Comparison of ENCODE assay signal across 20 cellular contexts in genomic region chr7:92783260-92783911, GRCh38. TPM values are rescaled to one million over a fixed set of nuclear protein-coding genes. Genes with fewer than 3 reads are reported as not detected.
DNase-seq lines count a peak whose midpoint lies in the region; ATAC-seq and TF ChIP-seq lines count a peak whose summit lies in the region.
"Had no signal": no experiment of that assay in that cellular context is flagged by ENCODE, and none has a peak within 500 bp of the region (broad histone marks: within the 10 kb centered on the region; RNA-seq: fewer than 3 reads in every experiment).

No MANE protein-coding gene starts in this region.

- H3K9me3 ChIP-seq in SK-N-SH: peaks cover 10% of the 10 kb centered on the region; the same call in 1 of the 2 replicates
- H3K9me3 ChIP-seq in Panc1 (ENCODE audit: control insufficient read depth, insufficient read depth, low read depth, low read length): peaks cover 6% of the 10 kb centered on the region
- H3K9me3 ChIP-seq in prostate gland: no peaks in the 10 kb centered on the region
- no peaks in the 10 kb centered on the region for H3K9me3 ChIP-seq in Peyer's patch

- H3K9ac ChIP-seq in SK-N-SH: no peak overlapping the region
- H3K9ac ChIP-seq: BLaER1 had no signal

- peaks cover 21% of the 10 kb centered on the region for H3F3A ChIP-seq in SK-N-SH (replicated peaks; ENCODE audit: insufficient read depth)
- no peaks in the 10 kb centered on the region for H3F3A ChIP-seq in GM23338 (replicated peaks; ENCODE audit: low read depth)

- peaks cover 98% of the 10 kb centered on the region for H3K79me2 ChIP-seq in SK-N-SH (ENCODE audit: insufficient read depth)
- peaks cover 4% of the 10 kb centered on the region; the same call in 1 of the 2 replicates for H3K79me2 ChIP-seq in GM23338 (replicated peaks; ENCODE audit: insufficient read depth)

- in situ Hi-C loops in Panc1 (cut with HindIII; ENCODE audit: low pct_unique_long_range_greater_than_20kb, low sequenced_read_pairs): no loop called here

- H3K4me2 ChIP-seq in SK-N-SH (peak overlapping the region; percentile 6; the same call in 1 of the 2 replicates), GM23338 (peak overlapping the region; percentile 49)
- H3K4me2 ChIP-seq: BLaER1 had no signal

- CTCF ChIA-PET in SK-N-SH (lab: Yijun Ruan, JAX) (interaction anchor here (0.8 to 4.5 kb wide), 6 partner anchors 11 to 162 kb away, joined by 3 to 22 read pairs (median 4); no protein-coding TSS in a partner anchor), Panc1 (lab: Charles Lee) (interaction anchor here (0.5 kb wide), 1 partner anchor 323 kb away, joined by 7 read pairs; no protein-coding TSS in a partner anchor)

- DNase-seq in SK-N-SH (no peak), GM23338 (ENCODE audit: low spot score) (no peak), Panc1 (ENCODE audit: low read depth, low spot score) (no peak), left colon (no peak), prostate gland (ENCODE audit: low spot score) (no peak), Peyer's patch (no peak)
- DNase-seq: activated CD8-positive, alpha-beta memory T cell treated with anti-CD3 and anti-CD28 coated beads, Interleukin-2, amount 10 ng/mL, durations not matched to agents 7 days and 5 days; activated naive CD4-positive, alpha-beta T cell treated with anti-CD3 and anti-CD28 coated beads, Interleukin-2, amount 10 ng/mL, durations not matched to agents 7 days and 5 days; cortex of kidney; left cardiac atrium; NCI-H1048; nephron progenitor cell; stimulated activated CD4-positive, alpha-beta T cell treated with anti-CD3 and anti-CD28 coated beads, Interleukin-4, amount 100 ng/mL, for 4 hours; T-helper 9 cell had no signal

- ATAC-seq in SK-N-SH treated with all-trans-retinoic acid at 6 μM for 48 hours: no peak
- no peak for ATAC-seq in GM23338
- peak; percentile 69 for ATAC-seq in Panc1
- ATAC-seq in left colon: peak; percentile 71
- no peak for ATAC-seq in activated CD4-positive, CD25-positive, alpha-beta regulatory T cell treated with anti-CD3 and anti-CD28 coated beads, Interleukin-2, amount 50 U/mL, for 24 hours
- ATAC-seq: activated CD8-positive, alpha-beta memory T cell treated with anti-CD3 and anti-CD28 coated beads, Interleukin-2, amount 10 ng/mL, durations not matched to agents 7 days and 5 days; left cardiac atrium had no signal

- intact Hi-C loops in Panc1 (cut with micrococcal nuclease; ENCODE audit: unreplicated experiment): no loop called here
- intact Hi-C loops in left colon (cut with DNase I, micrococcal nuclease): no loop called here
- intact Hi-C loops in prostate gland (cut with DNase I): no loop called here

- peaks cover 38% of the 10 kb centered on the region for H3K4me1 Mint-ChIP-seq in GM23338
- H3K4me1 Mint-ChIP-seq: nephron progenitor cell had no signal

- no peak overlapping the region for H2AFZ ChIP-seq in SK-N-SH (ENCODE audit: low read depth)
- no peak overlapping the region for H2AFZ ChIP-seq in GM23338

- H3K27me3 Mint-ChIP-seq in GM23338 (ENCODE audit: insufficient read depth, low read depth, poor library complexity): no peaks in the 10 kb centered on the region
- H3K27me3 Mint-ChIP-seq: activated CD8-positive, alpha-beta memory T cell treated with anti-CD3 and anti-CD28 coated beads, Interleukin-2, amount 10 ng/mL, durations not matched to agents 7 days and 5 days; activated naive CD4-positive, alpha-beta T cell treated with anti-CD3 and anti-CD28 coated beads, Interleukin-2, amount 10 ng/mL, durations not matched to agents 7 days and 5 days had no signal

- H3K36me3 Mint-ChIP-seq in GM23338 (ENCODE audit: low read depth): peaks cover under 1% of the 10 kb centered on the region

- no peak overlapping the region for H3K4me3 Mint-ChIP-seq in GM23338
- H3K4me3 Mint-ChIP-seq: activated CD8-positive, alpha-beta memory T cell treated with anti-CD3 and anti-CD28 coated beads, Interleukin-2, amount 10 ng/mL, durations not matched to agents 7 days and 5 days; activated naive CD4-positive, alpha-beta T cell treated with anti-CD3 and anti-CD28 coated beads, Interleukin-2, amount 10 ng/mL, durations not matched to agents 7 days and 5 days; nephron progenitor cell had no signal

- no peak for TF ChIP-seq RAD21 in SK-N-SH (IDR thresholded peaks at IDR 0.05; ENCODE audit: low read length)

- TF ChIP-seq CTCF in SK-N-SH (IDR thresholded peaks at IDR 0.05) (no peak), GM23338 (conservative IDR thresholded peaks at IDR 0.05; ENCODE audit: low read depth in 2 of 2) (no peak), Panc1 (IDR thresholded peaks at IDR 0.05) (no peak), prostate gland (IDR thresholded peaks at IDR 0.05) (no peak), Peyer's patch (IDR thresholded peaks at IDR 0.05) (no peak)

- POLR2A ChIA-PET in SK-N-SH (lab: Yijun Ruan, JAX) (no interaction called here), Panc1 (lab: Charles Lee) (interaction anchor here (0.5 kb wide), 1 partner anchor 28 kb away, joined by 4 read pairs; no protein-coding TSS in a partner anchor)

- H3K4me3 ChIP-seq in SK-N-SH (ENCODE audit: low read depth in 2 of 2, low read length in 1 of 2): no peak overlapping the region
- H3K4me3 ChIP-seq in GM23338: no peak overlapping the region
- no peak overlapping the region for H3K4me3 ChIP-seq in Panc1 (ENCODE audit: low read depth in 2 of 2, low read length in 2 of 2)
- no peak overlapping the region for H3K4me3 ChIP-seq in prostate gland
- H3K4me3 ChIP-seq in Peyer's patch: no peak overlapping the region
- H3K4me3 ChIP-seq: BLaER1, K562, SJSA1 had no signal

- peaks cover 19 to 43% of the 10 kb centered on the region in 2 experiments; a peak in 3 of 4 replicates for H3K4me1 ChIP-seq in SK-N-SH (ENCODE audit: control insufficient read depth in 1 of 2, insufficient read depth in 2 of 2, low read depth in 1 of 2, low read length in 1 of 2)
- peaks cover 33% of the 10 kb centered on the region for H3K4me1 ChIP-seq in GM23338 (ENCODE audit: insufficient read depth)
- peaks cover 46% of the 10 kb centered on the region for H3K4me1 ChIP-seq in Panc1 (ENCODE audit: control insufficient read depth, insufficient read depth, low read length)
- no peaks in the 10 kb centered on the region for H3K4me1 ChIP-seq in prostate gland (replicated peaks)
- H3K4me1 ChIP-seq in Peyer's patch: peaks cover 0 to 9% (median 2%) of the 10 kb centered on the region in 4 donors
- H3K4me1 ChIP-seq: BLaER1 had no signal

- peak overlapping the region in 1 of 2 experiments; percentile 40; a peak in 2 of 4 replicates for H3K27ac ChIP-seq in SK-N-SH (ENCODE audit: low read depth in 2 of 2, low read length in 1 of 2)
- no peak overlapping the region for H3K27ac ChIP-seq in GM23338 (ENCODE audit: low read depth)
- H3K27ac ChIP-seq in Panc1 (ENCODE audit: low read length): peak overlapping the region; percentile 60
- no peak overlapping the region for H3K27ac ChIP-seq in prostate gland
- H3K27ac ChIP-seq in Peyer's patch: no peak overlapping the region
- H3K27ac ChIP-seq: 22Rv1, BLaER1, SJSA1 had no signal

- H4K20me1 ChIP-seq in SK-N-SH (ENCODE audit: insufficient read depth) (peaks cover 61% of the 10 kb centered on the region), GM23338 (replicated peaks; ENCODE audit: insufficient read depth) (no peaks in the 10 kb centered on the region)

- TF ChIP-seq POLR2A in prostate gland (IDR thresholded peaks at IDR 0.05) (no peak), Peyer's patch (IDR thresholded peaks at IDR 0.05) (no peak)

- WGBS in SK-N-SH (ENCODE audit: low lambda C conversion rate): 87% methylated on average over 1 of the region's 1 CpG
- WGBS in prostate gland: 46% methylated on average over 1 of the region's 1 CpG

- H3K36me3 ChIP-seq in SK-N-SH (replicated peaks in 1 of 2; ENCODE audit: control insufficient read depth in 1 of 2, insufficient read depth in 2 of 2, low read length in 1 of 2) (peaks cover 13 to 39% of the 10 kb centered on the region in 2 experiments), GM23338 (ENCODE audit: insufficient read depth) (no peaks in the 10 kb centered on the region), Panc1 (ENCODE audit: control insufficient read depth, insufficient read depth, low read length) (no peaks in the 10 kb centered on the region), prostate gland (no peaks in the 10 kb centered on the region), Peyer's patch (no peaks in the 10 kb centered on the region)
- H3K36me3 ChIP-seq: BLaER1 had no signal

- no peak for TF ChIP-seq EP300 in SK-N-SH (IDR thresholded peaks at IDR 0.05; ENCODE audit: borderline replicate concordance in 1 of 2, low read depth in 1 of 2, low read length in 1 of 2)

- BruUV-seq in Panc1 (replicated peaks; lab: Mats Ljungman, UMichigan): no TSS peak

- H3K27ac Mint-ChIP-seq in GM23338: no peak overlapping the region
- H3K27ac Mint-ChIP-seq: activated CD8-positive, alpha-beta memory T cell treated with anti-CD3 and anti-CD28 coated beads, Interleukin-2, amount 10 ng/mL, durations not matched to agents 7 days and 5 days; nephron progenitor cell had no signal

- H3K27me3 ChIP-seq in SK-N-SH (ENCODE audit: insufficient read depth) (no peaks in the 10 kb centered on the region), GM23338 (ENCODE audit: insufficient read depth) (no peaks in the 10 kb centered on the region), Panc1 (ENCODE audit: control insufficient read depth, insufficient read depth, low read length) (no peaks in the 10 kb centered on the region), prostate gland (replicated peaks; ENCODE audit: insufficient read depth) (no peaks in the 10 kb centered on the region), Peyer's patch (no peaks in the 10 kb centered on the region)
- H3K27me3 ChIP-seq: BLaER1, SJSA1 had no signal

- H3K9me2 ChIP-seq in SK-N-SH (no peaks in the 10 kb centered on the region), GM23338 (ENCODE audit: insufficient read depth) (no peaks in the 10 kb centered on the region; the same call in none of the 2 replicates)

- H3K9me3 Mint-ChIP-seq in GM23338: peaks cover 1% of the 10 kb centered on the region; the same call in 2 of the 3 replicates

TF ChIP-seq in SK-N-SH, 30 proteins besides CTCF, POLR2A, EP300 and RAD21 (continues in another document):
- TF ChIP-seq JUND (IDR thresholded peaks at IDR 0.05): peak; percentile 14; the same call in 1 of the 2 replicates
- TF ChIP-seq POLR2AphosphoS5 (IDR thresholded peaks at IDR 0.05; ENCODE audit: low read depth, low read length): no peak

TF ChIP-seq in SK-N-SH treated with all-trans-retinoic acid at 6 μM for 48 hours, 23 proteins besides CTCF, POLR2A, EP300 and RAD21 (continues in another document):
- TF ChIP-seq TCF4 (CRISPR knock-in tag; IDR thresholded peaks at IDR 0.05; ENCODE audit: borderline replicate concordance): no peak

RNA-seq across cellular contexts. Expression of gene CDK6, which starts 53.0 kb away (rescaled TPM):
- 30.3 and 33.2 TPM in 2 replicates for polyA plus RNA-seq in SK-N-SH (2012; rRNA removed)
- 29.6 and 31.5 TPM in 2 replicates for polyA plus RNA-seq in SK-N-SH (2012; cell fraction: cytosol; rRNA removed)
- polyA plus RNA-seq in SK-N-SH (2012; cell fraction: nucleus; rRNA removed): 53.3 and 69.9 TPM in 2 replicates
- total RNA-seq in GM23338 (2014; rRNA removed; shearing (Covaris generic)): 18.4 and 23.7 TPM in 2 replicates
- 7.1 and 7.4 TPM in 2 replicates for polyA plus RNA-seq in GM23338 (2016; fragmentation: Nextera tagmentation; extraction: Ambion mirVana)
- total RNA-seq in Panc1 (2021; ENCODE audit: unreplicated experiment): 57.4 TPM
- 8.6 TPM for polyA plus RNA-seq in Panc1 (2012; ENCODE audit: insufficient read length)
- total RNA-seq in left colon: 10 to 100 TPM; 27.2 to 35.5 TPM
- 10 to 100 TPM; 13.6 to 39.9 TPM for total RNA-seq in prostate gland
- 10 to 100 TPM; 25.6 to 75.1 (median 55.4) TPM for total RNA-seq in Peyer's patch

Comparison
In these comparisons a context has a peak if more than half of its experiments do, and no peak if none do; other contexts are left out.
1. ATAC-seq: peak in Panc1 (single experiment) and left colon (single experiment); none in SK-N-SH treated with all-trans-retinoic acid at 6 μM for 48 hours (single experiment), GM23338 (single experiment) and activated CD4-positive, CD25-positive, alpha-beta regulatory T cell treated with anti-CD3 and anti-CD28 coated beads, Interleukin-2, amount 50 U/mL, for 24 hours (0 of 2).